Comparison of ENCODE assay signal across 9 cellular contexts in genomic region chr6:113120577-113121285, GRCh38.
A peak's percentile ranks its signal among the peaks of the same experiment; 100 is the strongest.
DNase-seq lines count a peak whose midpoint lies in the region; ATAC-seq, FAIRE-seq and TF ChIP-seq lines count a peak whose summit lies in the region.
"Had no signal": no experiment of that assay in that cellular context is flagged by ENCODE, and none has a peak within 500 bp of the region (broad histone marks: within the 10 kb centered on the region; RNA-seq: fewer than 3 reads in every experiment).

No MANE protein-coding gene starts in this region.

- no peaks in the 10 kb centered on the region for H3K9me1 ChIP-seq in endothelial cell of umbilical vein (replicated peaks; ENCODE audit: control insufficient read depth, extremely low read depth, insufficient read depth, low read length)

- peaks cover 33% of the 10 kb centered on the region for H3K4me1 ChIP-seq in PC-3 (ENCODE audit: insufficient read depth, low read length)
- peaks cover 40% of the 10 kb centered on the region for H3K4me1 ChIP-seq in endothelial cell of umbilical vein (ENCODE audit: control insufficient read depth, extremely low read depth, insufficient read depth, low read length)
- peaks cover 0 to 3% of the 10 kb centered on the region in 2 experiments for H3K4me1 ChIP-seq in trophoblast cell (ENCODE audit: control insufficient read depth in 1 of 2, insufficient read depth in 2 of 2, low read length in 2 of 2)

- intact Hi-C loops in PC-3 (cut with micrococcal nuclease): loop anchor here (1.0 to 5.0 kb wide), 4 partner anchors 73 to 737 kb away; partner anchors contain the start of gene MARCKS
- intact Hi-C loops in endothelial cell of umbilical vein (cut with micrococcal nuclease): loop anchor here (1.0 to 10.0 kb wide), 4 partner anchors 17 to 786 kb away; no protein-coding TSS in a partner anchor

- TF ChIP-seq POLR2A in endothelial cell of umbilical vein (IDR thresholded peaks at IDR 0.05; ENCODE audit: low read depth, low read length): no peak

- no peak overlapping the region for H3K4ac ChIP-seq in trophoblast cell (ENCODE audit: low read depth, low read length)

- CTCF ChIA-PET in PC-3 (lab: Charles Lee): no interaction called here
- CTCF ChIA-PET in endothelial cell of umbilical vein (lab: Charles Lee): interaction anchor here (0.6 to 5.8 kb wide), 13 partner anchors 14 to 759 kb away, joined by 3 to 53 read pairs (median 4); no protein-coding TSS in a partner anchor

- no peaks in the 10 kb centered on the region for H3K9me2 ChIP-seq in PC-3 (replicated peaks; ENCODE audit: low read length)

- H3K36me3 ChIP-seq in PC-3 (ENCODE audit: low read depth, low read length): no peaks in the 10 kb centered on the region
- no peaks in the 10 kb centered on the region for H3K36me3 ChIP-seq in endothelial cell of umbilical vein (ENCODE audit: control insufficient read depth in 2 of 2, extremely low read depth in 1 of 2, insufficient read depth in 2 of 2, low read length in 2 of 2)
- H3K36me3 ChIP-seq in trophoblast cell (ENCODE audit: control insufficient read depth in 1 of 2, insufficient read depth in 2 of 2, low read length in 2 of 2): no peaks in the 10 kb centered on the region
- H3K36me3 ChIP-seq in WERI-Rb-1: no peaks in the 10 kb centered on the region

- no peak overlapping the region for H3K23ac ChIP-seq in trophoblast cell (ENCODE audit: low read length)

- peaks cover 6% of the 10 kb centered on the region for H3F3A ChIP-seq in PC-3 (ENCODE audit: low read length, unreplicated experiment)

- H2AFZ ChIP-seq in PC-3 (ENCODE audit: low read length): 0 out of 2 replicates have a peak overlapping the region, but pooled peaks have one; percentile 11
- H2AFZ ChIP-seq in endothelial cell of umbilical vein (ENCODE audit: low read depth, low read length): peak overlapping the region; percentile 22
- no peak overlapping the region for H2AFZ ChIP-seq in trophoblast cell (ENCODE audit: insufficient read depth, low read length, poor library complexity)

- peak overlapping the region; percentile 41 for H3K9ac ChIP-seq in PC-3 (ENCODE audit: low read length)
- H3K9ac ChIP-seq in endothelial cell of umbilical vein (replicated peaks; ENCODE audit: extremely low read depth, insufficient read depth, low read length): peak overlapping the region; percentile 65
- H3K9ac ChIP-seq in trophoblast cell (ENCODE audit: low read length): no peak overlapping the region

- no peak overlapping the region for H4K12ac ChIP-seq in trophoblast cell (ENCODE audit: low read depth, low read length)

- no peak overlapping the region for H4K91ac ChIP-seq in trophoblast cell (ENCODE audit: low read depth, low read length)

- POLR2A ChIA-PET in PC-3 (lab: Charles Lee; ENCODE audit: unreplicated experiment) (no interaction called here), endothelial cell of umbilical vein (lab: Charles Lee) (no interaction called here)

- TF ChIP-seq CTCF in PC-3 (conservative IDR thresholded peaks at IDR 0.05; ENCODE audit: low read depth, low read length) (no peak), endothelial cell of umbilical vein (IDR thresholded peaks at IDR 0.05; ENCODE audit: extremely low read depth in 1 of 2, insufficient read depth in 1 of 2, low read depth in 1 of 2, low read length in 2 of 2) (no peak), WERI-Rb-1 (IDR thresholded peaks at IDR 0.05; ENCODE audit: low read depth, low read length) (no peak)

- dilution Hi-C loops in endothelial cell of umbilical vein (cut with MboI; ENCODE audit: extremely low pct_ligation_motif_present, low sequenced_read_pairs): no loop called here

- DNase-seq in DMS 273 (lab: John Stamatoyannopoulos, UW; ENCODE audit: unreplicated experiment) (peak; percentile 30), DMS 273 treated with DMSO at 0.1 percent for 48 hours (lab: John Stamatoyannopoulos, UW) (no peak), PC-3 (peak; percentile 82), endothelial cell of umbilical vein (ENCODE audit: low read depth, low spot score) (peak; percentile 82), trophoblast cell (peak; percentile 86 to 95), WERI-Rb-1 (no peak), middle frontal gyrus (ENCODE audit: extremely low spot score, low spot score) (no peak)

- peaks cover 12% of the 10 kb centered on the region for H3K79me1 ChIP-seq in trophoblast cell (ENCODE audit: low read length)

- H3K27ac ChIP-seq in PC-3 (ENCODE audit: low read length): peak overlapping the region; percentile 92
- H3K27ac ChIP-seq in endothelial cell of umbilical vein (ENCODE audit: insufficient read depth, low read depth, low read length): peak overlapping the region; percentile 89
- peak overlapping the region; percentile 98 for H3K27ac ChIP-seq in trophoblast cell (ENCODE audit: low read depth, low read length)
- H3K27ac ChIP-seq in WERI-Rb-1: no peak overlapping the region
- H3K27ac ChIP-seq: 22Rv1 had no signal

- no peak overlapping the region for H2BK120ac ChIP-seq in trophoblast cell (ENCODE audit: insufficient read depth, low read length, poor library complexity)

- no peak overlapping the region for H2BK12ac ChIP-seq in trophoblast cell (ENCODE audit: low read length)

- no peak overlapping the region for H2AK5ac ChIP-seq in trophoblast cell (ENCODE audit: low read length)

- FAIRE-seq in endothelial cell of umbilical vein (lab: Jason Lieb, UNC): peak; percentile 71

- H4K8ac ChIP-seq in trophoblast cell (ENCODE audit: low read depth, low read length): no peak overlapping the region

- H3K27me3 ChIP-seq in PC-3 (ENCODE audit: low read length): no peaks in the 10 kb centered on the region
- H3K27me3 ChIP-seq in endothelial cell of umbilical vein (ENCODE audit: control insufficient read depth in 2 of 2, insufficient read depth in 2 of 2, low read length in 2 of 2): no peaks in the 10 kb centered on the region
- H3K27me3 ChIP-seq in trophoblast cell (ENCODE audit: insufficient read depth, low read length): no peaks in the 10 kb centered on the region
- no peaks in the 10 kb centered on the region for H3K27me3 ChIP-seq in WERI-Rb-1 (ENCODE audit: insufficient read depth, low read depth, severe bottlenecking)

- ATAC-seq in PC-3 (peak; percentile 60), GM19023 (IDR thresholded peaks at IDR 0.05; ENCODE audit: unreplicated experiment) (no peak)

- no peak overlapping the region for H2BK5ac ChIP-seq in trophoblast cell (ENCODE audit: low read depth, low read length, poor library complexity)

- H3K79me2 ChIP-seq in PC-3 (ENCODE audit: low read length) (no peaks in the 10 kb centered on the region), endothelial cell of umbilical vein (ENCODE audit: control insufficient read depth, insufficient read depth, low read length) (no peaks in the 10 kb centered on the region), trophoblast cell (ENCODE audit: control insufficient read depth, insufficient read depth, low read length, poor library complexity) (no peaks in the 10 kb centered on the region)

- peak overlapping the region; percentile 71 for H3K4me2 ChIP-seq in PC-3 (ENCODE audit: low read length)
- peak overlapping the region; percentile 67 for H3K4me2 ChIP-seq in endothelial cell of umbilical vein (ENCODE audit: insufficient read depth, low read length)
- H3K4me2 ChIP-seq in trophoblast cell (ENCODE audit: low read length): no peak overlapping the region

- H3K4me3 ChIP-seq in PC-3 (ENCODE audit: low read length) (peak overlapping the region; percentile 34; the same call in 1 of the 2 replicates), endothelial cell of umbilical vein (replicated peaks in 1 of 3; ENCODE audit: insufficient read depth in 1 of 3, low read depth in 1 of 3, low read length in 3 of 3) (no peak overlapping the region), trophoblast cell (ENCODE audit: low read depth, low read length) (no peak overlapping the region), WERI-Rb-1 (ENCODE audit: low read depth, low read length) (no peak overlapping the region)

- no TSS peak for BruUV-seq in PC-3 (replicated peaks; lab: Mats Ljungman, UMichigan)
- BruUV-seq in endothelial cell of umbilical vein (replicated peaks; lab: Mats Ljungman, UMichigan): TSS peak; percentile 48

- 0 out of 2 replicates have a peak, but pooled peaks cover 3% of the 10 kb centered on the region for H3K9me3 ChIP-seq in PC-3 (ENCODE audit: low read length)
- H3K9me3 ChIP-seq in endothelial cell of umbilical vein (replicated peaks; ENCODE audit: control insufficient read depth, insufficient read depth, low read length): no peaks in the 10 kb centered on the region
- H3K9me3 ChIP-seq in trophoblast cell (ENCODE audit: insufficient read depth, low read depth, low read length): no peaks in the 10 kb centered on the region
- H3K9me3 ChIP-seq in WERI-Rb-1 (ENCODE audit: severe bottlenecking): no peaks in the 10 kb centered on the region

- no CpG with 5 or more reads among the region's 7 CpGs for WGBS in trophoblast cell (ENCODE audit: extremely low coverage, insufficient coverage, insufficient read length)

- no peaks in the 10 kb centered on the region for H4K20me1 ChIP-seq in PC-3 (ENCODE audit: low read length)
- H4K20me1 ChIP-seq in endothelial cell of umbilical vein (replicated peaks; ENCODE audit: control insufficient read depth, extremely low read depth, insufficient read depth, low read length): no peaks in the 10 kb centered on the region

- no peak overlapping the region for H3K18ac ChIP-seq in trophoblast cell (ENCODE audit: low read length)

- no peak overlapping the region for H3K14ac ChIP-seq in trophoblast cell (ENCODE audit: low read length)

TF ChIP-seq in endothelial cell of umbilical vein, 7 proteins besides CTCF, POLR2A, EP300 and RAD21:
- TF ChIP-seq JUN (IDR thresholded peaks at IDR 0.05; ENCODE audit: borderline replicate concordance, insufficient read depth, insufficient read length, low read depth) (no peak), EZH2 (IDR thresholded peaks at IDR 0.05; ENCODE audit: borderline replicate concordance, low read depth, low read length, severe bottlenecking) (no peak), FOS (IDR thresholded peaks at IDR 0.05; ENCODE audit: borderline replicate concordance, insufficient read depth, low read length) (peak; percentile 53), POLR2AphosphoS5 (IDR thresholded peaks at IDR 0.05; ENCODE audit: insufficient read depth, low read depth, low read length) (peak; percentile 77), MYC (IDR thresholded peaks at IDR 0.05; ENCODE audit: low read depth, low read length) (no peak), GATA2 (IDR thresholded peaks at IDR 0.05; ENCODE audit: insufficient read depth, insufficient read length, low read depth, low read length) (peak; percentile 89), MAX (IDR thresholded peaks at IDR 0.05; ENCODE audit: insufficient read depth, insufficient read length) (no peak)

Comparison
In these comparisons a context has a peak if more than half of its experiments do, and no peak if none do; other contexts are left out.
1. DNase-seq: peak in DMS 273 (single experiment), PC-3 (single experiment), endothelial cell of umbilical vein (single experiment) and trophoblast cell (2 of 2); none in DMS 273 treated with DMSO at 0.1 percent for 48 hours (single experiment), WERI-Rb-1 (single experiment) and middle frontal gyrus (single experiment).